In the genomic region with DNA sequence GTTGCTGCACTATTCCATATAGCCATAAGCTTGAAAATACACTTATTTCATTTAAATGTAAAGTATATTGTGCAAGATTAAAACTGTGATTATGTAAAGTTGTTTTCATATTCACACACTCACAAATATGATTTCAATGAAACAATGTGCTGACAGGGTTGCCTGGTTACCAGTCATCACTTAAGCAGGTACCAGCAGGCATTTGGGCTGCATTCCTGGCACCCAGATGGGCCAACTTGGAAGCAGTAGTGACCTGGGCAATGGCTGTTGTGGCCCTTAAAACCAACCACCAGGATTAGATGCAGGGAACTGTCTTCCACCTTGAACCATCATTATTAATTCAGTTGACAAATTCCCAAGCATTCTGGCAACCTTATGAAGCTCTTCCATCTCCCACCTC, we compare ENCODE assay signal across 22 cellular contexts. TPM values are rescaled to one million over a fixed set of nuclear protein-coding genes. Genes with fewer than 3 reads are reported as not detected.
"Had no signal": no experiment of that assay in that cellular context is flagged by ENCODE, and none has a peak within 500 bp of the region (broad histone marks: within the 10 kb centered on the region; RNA-seq: fewer than 3 reads in every experiment).

No MANE protein-coding gene starts in this region.

- H3K27ac ChIP-seq: coronary artery, lower lobe of right lung, neural progenitor cell, spleen, upper lobe of right lung had no signal

- H3K4me3 ChIP-seq: coronary artery, lower lobe of right lung, neural progenitor cell, spleen, upper lobe of right lung had no signal

- H3K9me3 Mint-ChIP-seq: activated T-cell treated with anti-CD3 and anti-CD28 coated beads, Interleukin-2, amount 50 U/mL, for 4 hours; activated T-helper 2 cell treated with anti-CD3 and anti-CD28 coated beads, Interferon-gamma antibody, Interleukin-2, Interleukin-4, amounts not matched to agents 10 μg/mL and 5 μg/mL and 100 μg/mL, durations not matched to agents 14 hours and 24 hours and 36 hours; neural progenitor cell; T-helper 1 cell treated with Interleukin-12 subunit alpha and Interleukin-12 subunit beta and Interleukin-4 antibody, amounts not matched to agents 30 μg/mL and 1 μg/mL, for 36 hours; WTC11 had no signal

- H3K27ac Mint-ChIP-seq: activated naive CD8-positive, alpha-beta T cell; activated T-helper 2 cell treated with anti-CD3 and anti-CD28 coated beads, Interferon-gamma antibody, Interleukin-2, Interleukin-4, amounts not matched to agents 10 μg/mL and 5 μg/mL and 100 μg/mL, durations not matched to agents 14 hours and 24 hours and 36 hours; naive thymus-derived CD4-positive, alpha-beta T cell; neural progenitor cell; progenitor cell of endocrine pancreas; T-helper 1 cell treated with Interleukin-12 subunit alpha and Interleukin-12 subunit beta and Interleukin-4 antibody, amounts not matched to agents 30 μg/mL and 1 μg/mL, for 36 hours; WTC11 had no signal

- DNase-seq: activated CD4-positive, alpha-beta T cell treated with anti-CD3 and anti-CD28 coated beads, Interleukin-2, amount 50 U/mL, for 4 hours; activated CD8-positive, alpha-beta memory T cell treated with anti-CD3 and anti-CD28 coated beads, Interleukin-2, amount 50 U/mL, for 48 hours; activated naive CD4-positive, alpha-beta T cell; activated T-cell treated with anti-CD3 and anti-CD28 coated beads, Interleukin-2, amount 50 U/mL, for 4 hours; cerebellar nuclear complex; kidney; lower lobe of right lung; naive thymus-derived CD4-positive, alpha-beta T cell; retina; spleen; stimulated activated CD4-positive, alpha-beta T cell treated with anti-CD3 and anti-CD28 coated beads, Interleukin-4, amount 100 ng/mL, for 24 hours; stimulated activated naive CD4-positive, alpha-beta T cell treated with Interleukin-2 at 50 U/mL for 16 hours; T1000; upper lobe of right lung had no signal

- H3K27me3 ChIP-seq: neural progenitor cell, spleen, upper lobe of right lung had no signal

- H3K36me3 ChIP-seq: lower lobe of right lung, neural progenitor cell, spleen, upper lobe of right lung had no signal

- H3K4me3 Mint-ChIP-seq: activated naive CD8-positive, alpha-beta T cell; activated T-cell treated with anti-CD3 and anti-CD28 coated beads, Interleukin-2, amount 50 U/mL, for 4 hours; naive thymus-derived CD4-positive, alpha-beta T cell; neural progenitor cell; T-helper 1 cell treated with Interleukin-12 subunit alpha and Interleukin-12 subunit beta and Interleukin-4 antibody, amounts not matched to agents 30 μg/mL and 1 μg/mL, for 36 hours; WTC11 had no signal

- H3K36me3 Mint-ChIP-seq: activated naive CD8-positive, alpha-beta T cell; naive thymus-derived CD4-positive, alpha-beta T cell; neural progenitor cell; WTC11 had no signal

- H3K9ac ChIP-seq: neural progenitor cell had no signal

- H3K27me3 Mint-ChIP-seq: activated naive CD8-positive, alpha-beta T cell had no signal

- H3K9me3 ChIP-seq: lower lobe of right lung, upper lobe of right lung had no signal

- ATAC-seq: activated T-cell treated with anti-CD3 and anti-CD28 coated beads, Interleukin-2, amount 50 U/mL, for 4 hours; lower lobe of right lung; naive thymus-derived CD4-positive, alpha-beta T cell; upper lobe of right lung; WTC11 had no signal

RNA-seq across cellular contexts. Expression of a gene that starts 45.0 kb away (rescaled TPM):
- total RNA-seq: activated CD8-positive, alpha-beta memory T cell treated with anti-CD3 and anti-CD28 coated beads for 36 hours had no signal
- polyA plus RNA-seq: naive thymus-derived CD4-positive, alpha-beta T cell had no signal
